8 cellular contexts compared by ENCODE assay signal in genomic region chr5:42908509-42909488, GRCh38.
A peak's percentile ranks its signal among the peaks of the same experiment; 100 is the strongest.
DNase-seq lines count a peak whose midpoint lies in the region; ATAC-seq lines count a peak whose summit lies in the region.

No MANE protein-coding gene starts in this region.

- DNase-seq in NCI-H187 treated with DMSO at 0.1 percent for 48 hours (lab: John Stamatoyannopoulos, UW) (peak; percentile 85), T-helper 22 cell (ENCODE audit: low read depth) (peak; percentile 74), astrocyte of the hippocampus (ENCODE audit: low read depth, low spot score) (peak; percentile 94), hypothalamus (lab: John Stamatoyannopoulos, UW) (peak; percentile 13 to 91 (median 75)), retina (peak; percentile 87), cortex of kidney (lab: John Stamatoyannopoulos, UW) (no peak)

- peak; percentile 87 for ATAC-seq in GM18499 (IDR thresholded peaks at IDR 0.05; ENCODE audit: insufficient read depth, unreplicated experiment)
- peak; percentile 87 for ATAC-seq in HG02973 (IDR thresholded peaks at IDR 0.05; ENCODE audit: unreplicated experiment)
